Comparison of ENCODE assay signal across 12 cellular contexts in genomic region chr5:142386151-142387021, GRCh38.
A peak's percentile ranks its signal among the peaks of the same experiment; 100 is the strongest.
DNase-seq lines count a peak whose midpoint lies in the region; ATAC-seq and TF ChIP-seq lines count a peak whose summit lies in the region.
"Had no signal": no experiment of that assay in that cellular context is flagged by ENCODE, and none has a peak within 500 bp of the region (broad histone marks: within the 10 kb centered on the region; RNA-seq: fewer than 3 reads in every experiment).

No MANE protein-coding gene starts in this region.

- H3K27me3 Mint-ChIP-seq in activated naive CD8-positive, alpha-beta T cell treated with anti-CD3 and anti-CD28 coated beads, Interleukin-2, amount 50 U/mL, for 24 hours: peaks cover 2% of the 10 kb centered on the region
- peaks cover 3% of the 10 kb centered on the region for H3K27me3 Mint-ChIP-seq in activated naive CD8-positive, alpha-beta T cell treated with anti-CD3 and anti-CD28 coated beads for 36 hours

- H4K20me1 ChIP-seq in hepatocyte (ENCODE audit: insufficient read depth, poor library complexity, severe bottlenecking): no peaks in the 10 kb centered on the region

- no peaks in the 10 kb centered on the region for H3K9me2 ChIP-seq in hepatocyte (replicated peaks; ENCODE audit: insufficient read depth)

- H2AFZ ChIP-seq in hepatocyte: peak overlapping the region; percentile 19

- no peak overlapping the region for H3K4me3 Mint-ChIP-seq in activated naive CD8-positive, alpha-beta T cell treated with anti-CD3 and anti-CD28 coated beads, Interleukin-2, amount 50 U/mL, for 24 hours
- H3K4me3 Mint-ChIP-seq in activated naive CD8-positive, alpha-beta T cell treated with anti-CD3 and anti-CD28 coated beads for 36 hours: no peak overlapping the region
- H3K4me3 Mint-ChIP-seq: H9 had no signal

- no peaks in the 10 kb centered on the region for H3K36me3 ChIP-seq in hepatocyte (replicated peaks; ENCODE audit: insufficient read depth, low read depth)
- no peaks in the 10 kb centered on the region for H3K36me3 ChIP-seq in upper lobe of right lung

- peaks cover 2% of the 10 kb centered on the region for H3K36me3 Mint-ChIP-seq in activated naive CD8-positive, alpha-beta T cell treated with anti-CD3 and anti-CD28 coated beads, Interleukin-2, amount 50 U/mL, for 24 hours (ENCODE audit: low read depth)
- H3K36me3 Mint-ChIP-seq in activated naive CD8-positive, alpha-beta T cell treated with anti-CD3 and anti-CD28 coated beads for 36 hours: peaks cover 2% of the 10 kb centered on the region

- H3K27ac Mint-ChIP-seq in activated naive CD8-positive, alpha-beta T cell treated with anti-CD3 and anti-CD28 coated beads, Interleukin-2, amount 50 U/mL, for 24 hours: peak overlapping the region; percentile 3
- no peak overlapping the region for H3K27ac Mint-ChIP-seq in activated naive CD8-positive, alpha-beta T cell treated with anti-CD3 and anti-CD28 coated beads for 36 hours

- H3K27me3 ChIP-seq in hepatocyte (no peaks in the 10 kb centered on the region), upper lobe of right lung (no peaks in the 10 kb centered on the region)

- H3K27ac ChIP-seq in hepatocyte (peak overlapping the region; percentile 59), upper lobe of right lung (peak overlapping the region; percentile 68)

- H3K4me1 Mint-ChIP-seq in activated naive CD8-positive, alpha-beta T cell treated with anti-CD3 and anti-CD28 coated beads, Interleukin-2, amount 50 U/mL, for 24 hours: peaks cover 10% of the 10 kb centered on the region
- peaks cover 4% of the 10 kb centered on the region for H3K4me1 Mint-ChIP-seq in activated naive CD8-positive, alpha-beta T cell treated with anti-CD3 and anti-CD28 coated beads for 36 hours

- TF ChIP-seq CTCF in hepatocyte (IDR thresholded peaks at IDR 0.05; ENCODE audit: poor library complexity): no peak
- no peak for TF ChIP-seq CTCF in upper lobe of right lung (IDR thresholded peaks at IDR 0.05)

- H3K4me1 ChIP-seq in hepatocyte (ENCODE audit: insufficient read depth) (peaks cover 19% of the 10 kb centered on the region), upper lobe of right lung (peaks cover 24% of the 10 kb centered on the region)

- H3K9me3 ChIP-seq in hepatocyte (ENCODE audit: low read depth) (no peaks in the 10 kb centered on the region), upper lobe of right lung (no peaks in the 10 kb centered on the region)

- peak; percentile 65 for ATAC-seq in activated naive CD8-positive, alpha-beta T cell treated with anti-CD3 and anti-CD28 coated beads, Interleukin-2, amount 50 U/mL, for 24 hours
- peak; percentile 83 for ATAC-seq in upper lobe of right lung
- ATAC-seq in GM18517 (IDR thresholded peaks at IDR 0.05; ENCODE audit: unreplicated experiment): no peak

- DNase-seq in activated naive CD8-positive, alpha-beta T cell treated with anti-CD3 and anti-CD28 coated beads, Interleukin-2, amount 50 U/mL, for 24 hours: no peak
- no peak for DNase-seq in activated naive CD8-positive, alpha-beta T cell treated with anti-CD3 and anti-CD28 coated beads for 36 hours
- DNase-seq in SK-MEL-5 (ENCODE audit: low read depth, low spot score) (peak; percentile 19), hepatocyte (ENCODE audit: low spot score) (peak; percentile 32), upper lobe of right lung (peak; percentile 73), RKO (ENCODE audit: low spot score) (no peak), posterior vena cava (ENCODE audit: low spot score) (no peak)
- DNase-seq: H9; NCI-H2081 treated with DMSO at 0.1 percent for 48 hours; RPMI8226; stimulated activated naive CD4-positive, alpha-beta T cell treated with Interleukin-2 at 50 U/mL for 16 hours had no signal

- in situ Hi-C loops in SK-MEL-5 (cut with HindIII; ENCODE audit: low pct_unique_long_range_greater_than_20kb, low sequenced_read_pairs): no loop called here

- H3K9me3 Mint-ChIP-seq in activated naive CD8-positive, alpha-beta T cell treated with anti-CD3 and anti-CD28 coated beads, Interleukin-2, amount 50 U/mL, for 24 hours: peaks cover 4% of the 10 kb centered on the region
- no peaks in the 10 kb centered on the region for H3K9me3 Mint-ChIP-seq in activated naive CD8-positive, alpha-beta T cell treated with anti-CD3 and anti-CD28 coated beads for 36 hours
- H3K9me3 Mint-ChIP-seq: H9 had no signal

- WGBS in hepatocyte (ENCODE audit: low lambda C conversion rate, missing lambda C conversion rate): 49% methylated on average over 8 of the region's 8 CpGs

- H3K4me2 ChIP-seq in hepatocyte: peak overlapping the region; percentile 42

- H3K4me3 ChIP-seq in hepatocyte: no peak overlapping the region
- no peak overlapping the region for H3K4me3 ChIP-seq in upper lobe of right lung

- intact Hi-C loops in upper lobe of right lung (cut with DNase I) (no loop called here), posterior vena cava (cut with DNase I) (no loop called here)

- H3K79me2 ChIP-seq in hepatocyte: no peaks in the 10 kb centered on the region

Comparison
In these comparisons a context has a peak if more than half of its experiments do, and no peak if none do; other contexts are left out.
1. DNase-seq: peak in SK-MEL-5 (single experiment), hepatocyte (single experiment) and upper lobe of right lung (single experiment); none in activated naive CD8-positive, alpha-beta T cell treated with anti-CD3 and anti-CD28 coated beads, Interleukin-2, amount 50 U/mL, for 24 hours (single experiment), activated naive CD8-positive, alpha-beta T cell treated with anti-CD3 and anti-CD28 coated beads for 36 hours (single experiment), RKO (single experiment) and posterior vena cava (single experiment).